In the genomic region with DNA sequence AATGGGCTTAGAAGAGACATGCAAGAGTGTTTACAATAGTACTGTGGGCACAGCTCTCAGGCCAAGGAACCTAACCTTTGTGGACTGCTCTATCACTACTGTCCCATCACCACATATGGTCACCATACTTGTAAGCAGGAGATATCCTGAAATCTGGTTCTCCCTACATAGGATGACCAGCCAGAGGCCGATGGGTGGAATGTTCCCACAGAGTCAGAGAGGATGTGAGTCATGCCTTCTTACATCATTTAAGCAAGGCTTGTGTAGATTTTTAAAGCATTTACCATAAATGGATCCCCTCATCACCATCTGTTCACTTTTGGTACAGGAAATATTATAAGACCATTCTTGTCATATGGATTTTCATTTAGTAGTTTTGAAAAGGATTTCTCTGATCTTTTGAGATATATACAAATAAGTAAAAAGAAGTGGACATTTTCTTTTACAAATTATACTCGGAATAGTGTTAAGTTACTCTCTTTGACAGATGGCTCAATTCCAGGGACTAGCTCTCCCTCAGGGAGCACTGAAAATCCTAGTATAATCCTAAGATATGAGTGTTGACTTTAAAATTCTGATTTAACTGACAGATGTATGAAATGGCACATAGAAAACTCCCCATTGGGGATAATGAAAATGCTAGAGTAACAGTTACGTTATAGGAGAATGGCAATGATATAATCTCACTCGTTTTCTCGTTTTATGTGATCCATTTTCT, we compare ENCODE assay signal across 10 cellular contexts. TPM values are rescaled to one million over a fixed set of nuclear protein-coding genes. Genes with fewer than 3 reads are reported as not detected.
DNase-seq lines count a peak whose midpoint lies in the region; ATAC-seq, FAIRE-seq and TF ChIP-seq lines count a peak whose summit lies in the region.
"Had no signal": no experiment of that assay in that cellular context is flagged by ENCODE, and none has a peak within 500 bp of the region (broad histone marks: within the 10 kb centered on the region; RNA-seq: fewer than 3 reads in every experiment).

No MANE protein-coding gene starts in this region.

- TF ChIP-seq CTCF in AG04450 (IDR thresholded peaks at IDR 0.05; ENCODE audit: low read depth, low read length), result no peak
- no peak for TF ChIP-seq CTCF in bronchial epithelial cell (IDR thresholded peaks at IDR 0.05; ENCODE audit: insufficient read depth, low read length, severe bottlenecking)
- no peak for TF ChIP-seq CTCF in esophagus squamous epithelium (IDR thresholded peaks at IDR 0.05)

- H3K4me3 ChIP-seq in AG04450 (ENCODE audit: low read depth, low read length), result no peak overlapping the region
- no peak overlapping the region for H3K4me3 ChIP-seq in bronchial epithelial cell (ENCODE audit: low read depth, low read length)
- no peak overlapping the region for H3K4me3 ChIP-seq in esophagus squamous epithelium

- no peak for ATAC-seq in HG03025 (IDR thresholded peaks at IDR 0.05; ENCODE audit: low FRiP score, unreplicated experiment)
- ATAC-seq: CD8-positive, alpha-beta T cell had no signal

- intact Hi-C loops in activated CD4-positive, alpha-beta memory T cell treated with anti-CD3 and anti-CD28 coated beads for 36 hours (cut with micrococcal nuclease), result loop anchor here (2.0 kb wide), 1 partner anchor 1564 kb away; no protein-coding TSS in a partner anchor
- intact Hi-C loops in esophagus squamous epithelium (cut with DNase I), result no loop called here

- FAIRE-seq in bronchial epithelial cell (lab: Jason Lieb, UNC) (peak; percentile 58), islet of Langerhans (lab: Jason Lieb, UNC) (peak; percentile 17)

- H3K36me3 ChIP-seq in bronchial epithelial cell (ENCODE audit: control insufficient read depth, insufficient read depth, low read length) (no peaks in the 10 kb centered on the region), esophagus squamous epithelium (no peaks in the 10 kb centered on the region)

- no peaks in the 10 kb centered on the region for H3K27me3 ChIP-seq in AG04450 (ENCODE audit: control insufficient read depth, insufficient read depth, low read length)
- H3K27me3 ChIP-seq in bronchial epithelial cell (ENCODE audit: control insufficient read depth, insufficient read depth, low read length), result no peaks in the 10 kb centered on the region
- peaks cover 0 to 30% (median 0%) of the 10 kb centered on the region in 4 donors for H3K27me3 ChIP-seq in esophagus squamous epithelium

- H3K27ac ChIP-seq in AG04450 (ENCODE audit: low read depth, low read length), result peak overlapping the region; percentile 96
- H3K27ac ChIP-seq in esophagus squamous epithelium, result peak overlapping the region in 2 of 4 donors; percentile 21 to 59

- 49 to 56% methylated on average over 5 of the region's 5 CpGs for WGBS in esophagus squamous epithelium, 2 donors

- H3K27ac Mint-ChIP-seq in activated CD4-positive, alpha-beta memory T cell treated with anti-CD3 and anti-CD28 coated beads for 36 hours, result no peak overlapping the region
- H3K27ac Mint-ChIP-seq: CD8-positive, alpha-beta T cell had no signal

- POLR2A ChIA-PET in AG04450 (lab: Yijun Ruan, JAX), result interaction anchor here (0.6 kb wide), 2 partner anchors 24 to 164 kb away, joined by 3 read pairs; no protein-coding TSS in a partner anchor
- POLR2A ChIA-PET in activated CD4-positive, alpha-beta memory T cell treated with anti-CD3 and anti-CD28 coated beads for 36 hours (lab: Charles Lee), result no interaction called here

- H3K36me3 Mint-ChIP-seq in activated CD4-positive, alpha-beta memory T cell treated with anti-CD3 and anti-CD28 coated beads for 36 hours, result no peaks in the 10 kb centered on the region
- H3K36me3 Mint-ChIP-seq: CD8-positive, alpha-beta T cell had no signal

- H3K9me3 ChIP-seq in AG04450 (ENCODE audit: control insufficient read depth, insufficient read depth, low read length) (no peaks in the 10 kb centered on the region), esophagus squamous epithelium (no peaks in the 10 kb centered on the region)

- DNase-seq in AG04450 (ENCODE audit: low read depth, low spot score), result peak; percentile 99
- DNase-seq in LHCN-M2 (ENCODE audit: low read depth), result peak; percentile 98
- peak; percentile 95 for DNase-seq in bronchial epithelial cell (ENCODE audit: low read depth)
- DNase-seq in midbrain (lab: John Stamatoyannopoulos, UW), result no peak
- no peak for DNase-seq in activated CD4-positive, alpha-beta memory T cell treated with anti-CD3 and anti-CD28 coated beads for 36 hours
- DNase-seq in esophagus squamous epithelium (lab: John Stamatoyannopoulos, UW), result no peak
- DNase-seq: CD8-positive, alpha-beta T cell; NCI-H69 had no signal

- H3K4me1 ChIP-seq in esophagus squamous epithelium, result no peaks in the 10 kb centered on the region

- TF ChIP-seq POLR2A in esophagus squamous epithelium (IDR thresholded peaks at IDR 0.05), result no peak

- no peaks in the 10 kb centered on the region for H3K9me3 Mint-ChIP-seq in activated CD4-positive, alpha-beta memory T cell treated with anti-CD3 and anti-CD28 coated beads for 36 hours
- H3K9me3 Mint-ChIP-seq: CD8-positive, alpha-beta T cell had no signal

- no peaks in the 10 kb centered on the region for H3K4me1 Mint-ChIP-seq in activated CD4-positive, alpha-beta memory T cell treated with anti-CD3 and anti-CD28 coated beads for 36 hours (ENCODE audit: low read depth)

- CTCF ChIA-PET in AG04450 (lab: Charles Lee), result interaction anchor here (0.8 to 2.1 kb wide), 28 partner anchors 9 to 1601 kb away, joined by 3 to 27 read pairs (median 4); no protein-coding TSS in a partner anchor
- CTCF ChIA-PET in activated CD4-positive, alpha-beta memory T cell treated with anti-CD3 and anti-CD28 coated beads for 36 hours (lab: Charles Lee), result interaction anchor here (0.6 to 2.1 kb wide), 4 partner anchors 10 to 1563 kb away, joined by 3 to 14 read pairs (median 4); no protein-coding TSS in a partner anchor

- no peak overlapping the region for H3K4me3 Mint-ChIP-seq in activated CD4-positive, alpha-beta memory T cell treated with anti-CD3 and anti-CD28 coated beads for 36 hours
- H3K4me3 Mint-ChIP-seq: CD8-positive, alpha-beta T cell had no signal

- H3K27me3 Mint-ChIP-seq in activated CD4-positive, alpha-beta memory T cell treated with anti-CD3 and anti-CD28 coated beads for 36 hours, result peaks cover 11% of the 10 kb centered on the region

RNA-seq across cellular contexts. Expression of gene HTR1B, which starts 6.6 kb away (rescaled TPM):
- polyA plus RNA-seq in AG04450 (2011; rRNA removed), result 0.86 and 1.5 TPM in 2 replicates
- 1.8 and 2.2 TPM in 2 replicates for polyA minus RNA-seq in AG04450 (2011; rRNA and poly(A)+ RNA removed)
- total RNA-seq in LHCN-M2 (2014; rRNA removed) (0.46 and 0.64 TPM in 2 replicates), bronchial epithelial cell (under 0.01 and 0.26 TPM in 2 replicates), esophagus squamous epithelium (under 1 TPM in 1 of 4 donors, not detected in 3; 0.13 TPM)
- polyA plus RNA-seq in LHCN-M2 (2012), result 0.16 TPM
- not detected for total RNA-seq in activated CD4-positive, alpha-beta memory T cell treated with anti-CD3 and anti-CD28 coated beads for 36 hours
- total RNA-seq: CD8-positive, alpha-beta T cell had no signal

Comparison
In these comparisons a context has a peak if more than half of its experiments do, and no peak if none do; other contexts are left out.
1. DNase-seq: peak in AG04450 (single experiment), LHCN-M2 (single experiment) and bronchial epithelial cell (single experiment); none in midbrain (single experiment), activated CD4-positive, alpha-beta memory T cell treated with anti-CD3 and anti-CD28 coated beads for 36 hours (single experiment) and esophagus squamous epithelium (single experiment).